In the genomic region with DNA sequence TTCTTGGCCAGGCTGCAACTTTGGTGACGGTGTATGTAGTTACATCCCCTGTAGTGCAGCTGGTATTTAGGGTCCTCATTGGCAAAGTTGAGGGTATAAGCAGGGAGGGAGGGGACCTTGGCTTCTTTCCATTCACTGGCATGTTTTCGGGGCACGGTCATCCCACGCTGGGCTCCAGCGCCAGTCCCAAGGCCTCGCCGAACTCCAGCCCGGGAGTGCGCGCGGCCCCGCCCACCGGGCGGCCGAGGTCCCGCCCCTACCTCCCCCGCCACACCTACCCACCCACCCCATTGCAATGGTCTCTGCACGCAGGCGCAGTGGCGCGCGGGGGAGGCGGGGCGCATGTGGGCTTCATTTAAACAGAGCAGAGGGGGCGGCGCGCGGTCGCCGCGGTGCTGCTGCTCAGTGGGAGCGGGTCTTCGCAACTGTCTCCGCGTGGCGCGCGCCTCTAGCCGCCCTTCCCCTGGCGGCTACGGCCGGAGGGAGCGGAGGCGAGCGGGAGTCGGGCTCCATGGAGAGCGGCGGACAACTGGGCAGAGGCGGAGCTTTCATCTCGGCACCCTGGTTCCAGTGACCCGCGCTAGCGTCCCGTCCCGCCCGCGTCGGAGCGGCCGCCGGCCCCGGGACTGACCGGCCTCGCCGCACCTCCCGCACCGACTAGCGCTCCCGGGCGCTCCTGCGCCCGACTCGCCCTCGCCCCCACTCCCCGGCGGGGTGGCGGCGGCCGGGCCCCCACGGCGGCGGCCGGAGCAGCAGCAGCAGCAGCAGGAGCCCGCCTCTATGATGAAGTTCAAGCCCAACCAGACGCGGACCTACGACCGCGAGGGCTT, we compare ENCODE assay signal across 1 cellular context.
TF ChIP-seq lines count a peak whose summit lies in the region.
"Not testable (repeated sequence)": the region's sequence is repeated elsewhere in the genome, so short reads cannot be mapped to it uniquely, and the experiment has no call there.

A gene (plus strand): TSS at position 383 of the 830 bp plus-strand sequence. CDS start 398 bp downstream, at position 781.

TF ChIP-seq in K562, 482 proteins besides CTCF, POLR2A, EP300 and RAD21 (continued from another document and continues in another):
- TF ChIP-seq, protein P1, sequence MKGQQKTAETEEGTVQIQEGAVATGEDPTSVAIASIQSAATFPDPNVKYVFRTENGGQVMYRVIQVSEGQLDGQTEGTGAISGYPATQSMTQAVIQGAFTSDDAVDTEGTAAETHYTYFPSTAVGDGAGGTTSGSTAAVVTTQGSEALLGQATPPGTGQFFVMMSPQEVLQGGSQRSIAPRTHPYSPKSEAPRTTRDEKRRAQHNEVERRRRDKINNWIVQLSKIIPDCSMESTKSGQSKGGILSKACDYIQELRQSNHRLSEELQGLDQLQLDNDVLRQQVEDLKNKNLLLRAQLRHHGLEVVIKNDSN (CRISPR knock-in tag; IDR thresholded peaks at IDR 0.05) = 0 out of 2 replicates have a peak, but pooled peaks have one; percentile 19
- TF ChIP-seq RBBP5 (IDR thresholded peaks at IDR 0.05; ENCODE audit: borderline replicate concordance, insufficient read depth, low read length, poor library complexity, severe bottlenecking) = peak; percentile 42
- peak in 1 of 2 experiments; percentile 71; a peak in 1 of 4 replicates for TF ChIP-seq TEAD1 (CRISPR knock-in tag; IDR thresholded peaks at IDR 0.05)
- TF ChIP-seq EGR1 (conservative IDR thresholded peaks at IDR 0.05) = peak; percentile 93
- 0 out of 2 replicates have a peak, but pooled peaks have one; percentile 19 for TF ChIP-seq SOX6 (IDR thresholded peaks at IDR 0.05)
- TF ChIP-seq HMGN3 (IDR thresholded peaks at IDR 0.05; ENCODE audit: borderline replicate concordance, extremely low read depth, insufficient read length, low read depth, low read length) = peak; percentile 53
- TF ChIP-seq RAD51 (IDR thresholded peaks at IDR 0.05; ENCODE audit: borderline replicate concordance, low read depth) = 0 out of 2 replicates have a peak, but pooled peaks have one; percentile 28
- TF ChIP-seq ZNF143 (CRISPR knock-in tag; IDR thresholded peaks at IDR 0.05) = 0 out of 2 replicates have a peak, but pooled peaks have one; percentile 20
- TF ChIP-seq SUPT5H (IDR thresholded peaks at IDR 0.05) = peak; percentile 84
- TF ChIP-seq, protein P2, sequence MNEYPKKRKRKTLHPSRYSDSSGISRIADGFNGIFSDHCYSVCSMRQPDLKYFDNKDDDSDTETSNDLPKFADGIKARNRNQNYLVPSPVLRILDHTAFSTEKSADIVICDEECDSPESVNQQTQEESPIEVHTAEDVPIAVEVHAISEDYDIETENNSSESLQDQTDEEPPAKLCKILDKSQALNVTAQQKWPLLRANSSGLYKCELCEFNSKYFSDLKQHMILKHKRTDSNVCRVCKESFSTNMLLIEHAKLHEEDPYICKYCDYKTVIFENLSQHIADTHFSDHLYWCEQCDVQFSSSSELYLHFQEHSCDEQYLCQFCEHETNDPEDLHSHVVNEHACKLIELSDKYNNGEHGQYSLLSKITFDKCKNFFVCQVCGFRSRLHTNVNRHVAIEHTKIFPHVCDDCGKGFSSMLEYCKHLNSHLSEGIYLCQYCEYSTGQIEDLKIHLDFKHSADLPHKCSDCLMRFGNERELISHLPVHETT (CRISPR knock-in tag; conservative IDR thresholded peaks at IDR 0.05 in 1 of 2, IDR thresholded peaks at IDR 0.05 in 1 of 2) = peak in 1 of 2 experiments; percentile 14; a peak in 1 of 4 replicates
- 0 out of 2 replicates have a peak, but pooled peaks have one; percentile 20 for TF ChIP-seq NCOR1 (IDR thresholded peaks at IDR 0.05)
- TF ChIP-seq, protein P3, sequence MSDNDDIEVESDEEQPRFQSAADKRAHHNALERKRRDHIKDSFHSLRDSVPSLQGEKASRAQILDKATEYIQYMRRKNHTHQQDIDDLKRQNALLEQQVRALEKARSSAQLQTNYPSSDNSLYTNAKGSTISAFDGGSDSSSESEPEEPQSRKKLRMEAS (CRISPR knock-in tag; IDR thresholded peaks at IDR 0.05) = peak; percentile 36; the same call in 1 of the 2 replicates
- TF ChIP-seq, protein P4, sequence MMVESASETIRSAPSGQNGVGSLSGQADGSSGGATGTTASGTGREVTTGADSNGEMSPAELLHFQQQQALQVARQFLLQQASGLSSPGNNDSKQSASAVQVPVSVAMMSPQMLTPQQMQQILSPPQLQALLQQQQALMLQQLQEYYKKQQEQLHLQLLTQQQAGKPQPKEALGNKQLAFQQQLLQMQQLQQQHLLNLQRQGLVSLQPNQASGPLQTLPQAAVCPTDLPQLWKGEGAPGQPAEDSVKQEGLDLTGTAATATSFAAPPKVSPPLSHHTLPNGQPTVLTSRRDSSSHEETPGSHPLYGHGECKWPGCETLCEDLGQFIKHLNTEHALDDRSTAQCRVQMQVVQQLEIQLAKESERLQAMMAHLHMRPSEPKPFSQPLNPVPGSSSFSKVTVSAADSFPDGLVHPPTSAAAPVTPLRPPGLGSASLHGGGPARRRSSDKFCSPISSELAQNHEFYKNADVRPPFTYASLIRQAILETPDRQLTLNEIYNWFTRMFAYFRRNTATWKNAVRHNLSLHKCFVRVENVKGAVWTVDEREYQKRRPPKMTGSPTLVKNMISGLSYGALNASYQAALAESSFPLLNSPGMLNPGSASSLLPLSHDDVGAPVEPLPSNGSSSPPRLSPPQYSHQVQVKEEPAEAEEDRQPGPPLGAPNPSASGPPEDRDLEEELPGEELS (CRISPR knock-in tag; IDR thresholded peaks at IDR 0.05; ENCODE audit: borderline replicate concordance) = 0 out of 2 replicates have a peak, but pooled peaks have one; percentile 29
- TF ChIP-seq, protein P5, sequence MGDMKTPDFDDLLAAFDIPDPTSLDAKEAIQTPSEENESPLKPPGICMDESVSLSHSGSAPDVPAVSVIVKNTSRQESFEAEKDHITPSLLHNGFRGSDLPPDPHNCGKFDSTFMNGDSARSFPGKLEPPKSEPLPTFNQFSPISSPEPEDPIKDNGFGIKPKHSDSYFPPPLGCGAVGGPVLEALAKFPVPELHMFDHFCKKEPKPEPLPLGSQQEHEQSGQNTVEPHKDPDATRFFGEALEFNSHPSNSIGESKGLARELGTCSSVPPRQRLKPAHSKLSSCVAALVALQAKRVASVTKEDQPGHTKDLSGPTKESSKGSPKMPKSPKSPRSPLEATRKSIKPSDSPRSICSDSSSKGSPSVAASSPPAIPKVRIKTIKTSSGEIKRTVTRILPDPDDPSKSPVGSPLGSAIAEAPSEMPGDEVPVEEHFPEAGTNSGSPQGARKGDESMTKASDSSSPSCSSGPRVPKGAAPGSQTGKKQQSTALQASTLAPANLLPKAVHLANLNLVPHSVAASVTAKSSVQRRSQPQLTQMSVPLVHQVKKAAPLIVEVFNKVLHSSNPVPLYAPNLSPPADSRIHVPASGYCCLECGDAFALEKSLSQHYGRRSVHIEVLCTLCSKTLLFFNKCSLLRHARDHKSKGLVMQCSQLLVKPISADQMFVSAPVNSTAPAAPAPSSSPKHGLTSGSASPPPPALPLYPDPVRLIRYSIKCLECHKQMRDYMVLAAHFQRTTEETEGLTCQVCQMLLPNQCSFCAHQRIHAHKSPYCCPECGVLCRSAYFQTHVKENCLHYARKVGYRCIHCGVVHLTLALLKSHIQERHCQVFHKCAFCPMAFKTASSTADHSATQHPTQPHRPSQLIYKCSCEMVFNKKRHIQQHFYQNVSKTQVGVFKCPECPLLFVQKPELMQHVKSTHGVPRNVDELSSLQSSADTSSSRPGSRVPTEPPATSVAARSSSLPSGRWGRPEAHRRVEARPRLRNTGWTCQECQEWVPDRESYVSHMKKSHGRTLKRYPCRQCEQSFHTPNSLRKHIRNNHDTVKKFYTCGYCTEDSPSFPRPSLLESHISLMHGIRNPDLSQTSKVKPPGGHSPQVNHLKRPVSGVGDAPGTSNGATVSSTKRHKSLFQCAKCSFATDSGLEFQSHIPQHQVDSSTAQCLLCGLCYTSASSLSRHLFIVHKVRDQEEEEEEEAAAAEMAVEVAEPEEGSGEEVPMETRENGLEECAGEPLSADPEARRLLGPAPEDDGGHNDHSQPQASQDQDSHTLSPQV (IDR thresholded peaks at IDR 0.05) = peak; percentile 85
- TF ChIP-seq NONO (IDR thresholded peaks at IDR 0.05; ENCODE audit: low read depth in 2 of 2, low read length in 1 of 2) = peak in 1 of 2 experiments; percentile 69; a peak in 2 of 4 replicates
- 0 out of 2 replicates have a peak, but pooled peaks have one; percentile 38 for TF ChIP-seq ETV5 (CRISPR knock-in tag; IDR thresholded peaks at IDR 0.05; ENCODE audit: low read depth)
- TF ChIP-seq RBFOX2 (IDR thresholded peaks at IDR 0.05; ENCODE audit: low read depth, low read length) = peak; percentile 92
- TF ChIP-seq YY1 (IDR thresholded peaks at IDR 0.05; ENCODE audit: borderline replicate concordance in 1 of 3, control insufficient read depth in 1 of 3, extremely low read depth in 1 of 3, insufficient read depth in 3 of 3, insufficient read length in 1 of 3, insufficient replicate concordance in 2 of 3, low read depth in 1 of 3, low read length in 2 of 3) = peak in 2 of 3 experiments; percentile 7 to 40
- TF ChIP-seq CREM (IDR thresholded peaks at IDR 0.05; ENCODE audit: low read depth) = 0 out of 2 replicates have a peak, but pooled peaks have one; percentile 23
- TF ChIP-seq, protein P6, sequence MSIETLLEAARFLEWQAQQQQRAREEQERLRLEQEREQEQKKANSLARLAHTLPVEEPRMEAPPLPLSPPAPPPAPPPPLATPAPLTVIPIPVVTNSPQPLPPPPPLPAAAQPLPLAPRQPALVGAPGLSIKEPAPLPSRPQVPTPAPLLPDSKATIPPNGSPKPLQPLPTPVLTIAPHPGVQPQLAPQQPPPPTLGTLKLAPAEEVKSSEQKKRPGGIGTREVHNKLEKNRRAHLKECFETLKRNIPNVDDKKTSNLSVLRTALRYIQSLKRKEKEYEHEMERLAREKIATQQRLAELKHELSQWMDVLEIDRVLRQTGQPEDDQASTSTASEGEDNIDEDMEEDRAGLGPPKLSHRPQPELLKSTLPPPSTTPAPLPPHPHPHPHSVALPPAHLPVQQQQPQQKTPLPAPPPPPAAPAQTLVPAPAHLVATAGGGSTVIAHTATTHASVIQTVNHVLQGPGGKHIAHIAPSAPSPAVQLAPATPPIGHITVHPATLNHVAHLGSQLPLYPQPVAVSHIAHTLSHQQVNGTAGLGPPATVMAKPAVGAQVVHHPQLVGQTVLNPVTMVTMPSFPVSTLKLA (conservative IDR thresholded peaks at IDR 0.05) = peak; percentile 84 to 91
- TF ChIP-seq DPF2 (IDR thresholded peaks at IDR 0.05) = peak; percentile 53; the same call in 1 of the 2 replicates
- TF ChIP-seq, protein P7, sequence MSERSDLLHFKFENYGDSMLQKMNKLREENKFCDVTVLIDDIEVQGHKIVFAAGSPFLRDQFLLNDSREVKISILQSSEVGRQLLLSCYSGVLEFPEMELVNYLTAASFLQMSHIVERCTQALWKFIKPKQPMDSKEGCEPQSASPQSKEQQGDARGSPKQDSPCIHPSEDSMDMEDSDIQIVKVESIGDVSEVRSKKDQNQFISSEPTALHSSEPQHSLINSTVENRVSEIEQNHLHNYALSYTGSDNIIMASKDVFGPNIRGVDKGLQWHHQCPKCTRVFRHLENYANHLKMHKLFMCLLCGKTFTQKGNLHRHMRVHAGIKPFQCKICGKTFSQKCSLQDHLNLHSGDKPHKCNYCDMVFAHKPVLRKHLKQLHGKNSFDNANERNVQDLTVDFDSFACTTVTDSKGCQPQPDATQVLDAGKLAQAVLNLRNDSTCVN (CRISPR knock-in tag; IDR thresholded peaks at IDR 0.05) = 0 out of 2 replicates have a peak, but pooled peaks have one; percentile 72
- TF ChIP-seq, protein P8, sequence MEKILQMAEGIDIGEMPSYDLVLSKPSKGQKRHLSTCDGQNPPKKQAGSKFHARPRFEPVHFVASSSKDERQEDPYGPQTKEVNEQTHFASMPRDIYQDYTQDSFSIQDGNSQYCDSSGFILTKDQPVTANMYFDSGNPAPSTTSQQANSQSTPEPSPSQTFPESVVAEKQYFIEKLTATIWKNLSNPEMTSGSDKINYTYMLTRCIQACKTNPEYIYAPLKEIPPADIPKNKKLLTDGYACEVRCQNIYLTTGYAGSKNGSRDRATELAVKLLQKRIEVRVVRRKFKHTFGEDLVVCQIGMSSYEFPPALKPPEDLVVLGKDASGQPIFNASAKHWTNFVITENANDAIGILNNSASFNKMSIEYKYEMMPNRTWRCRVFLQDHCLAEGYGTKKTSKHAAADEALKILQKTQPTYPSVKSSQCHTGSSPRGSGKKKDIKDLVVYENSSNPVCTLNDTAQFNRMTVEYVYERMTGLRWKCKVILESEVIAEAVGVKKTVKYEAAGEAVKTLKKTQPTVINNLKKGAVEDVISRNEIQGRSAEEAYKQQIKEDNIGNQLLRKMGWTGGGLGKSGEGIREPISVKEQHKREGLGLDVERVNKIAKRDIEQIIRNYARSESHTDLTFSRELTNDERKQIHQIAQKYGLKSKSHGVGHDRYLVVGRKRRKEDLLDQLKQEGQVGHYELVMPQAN (IDR thresholded peaks at IDR 0.05; ENCODE audit: borderline replicate concordance) = 0 out of 2 replicates have a peak, but pooled peaks have one; percentile 56
- TF ChIP-seq MYC (IDR thresholded peaks at IDR 0.05; ENCODE audit: low read depth, low read length) = peak; percentile 64; the same call in 1 of the 2 replicates
- TF ChIP-seq MYC (CRISPR knock-in tag; IDR thresholded peaks at IDR 0.05; ENCODE audit: borderline replicate concordance, low read depth) = not testable (repeated sequence)
- 0 out of 2 replicates have a peak, but pooled peaks have one; percentile 72 for TF ChIP-seq CBX1 (IDR thresholded peaks at IDR 0.05; ENCODE audit: low read depth)
- TF ChIP-seq, protein P9, sequence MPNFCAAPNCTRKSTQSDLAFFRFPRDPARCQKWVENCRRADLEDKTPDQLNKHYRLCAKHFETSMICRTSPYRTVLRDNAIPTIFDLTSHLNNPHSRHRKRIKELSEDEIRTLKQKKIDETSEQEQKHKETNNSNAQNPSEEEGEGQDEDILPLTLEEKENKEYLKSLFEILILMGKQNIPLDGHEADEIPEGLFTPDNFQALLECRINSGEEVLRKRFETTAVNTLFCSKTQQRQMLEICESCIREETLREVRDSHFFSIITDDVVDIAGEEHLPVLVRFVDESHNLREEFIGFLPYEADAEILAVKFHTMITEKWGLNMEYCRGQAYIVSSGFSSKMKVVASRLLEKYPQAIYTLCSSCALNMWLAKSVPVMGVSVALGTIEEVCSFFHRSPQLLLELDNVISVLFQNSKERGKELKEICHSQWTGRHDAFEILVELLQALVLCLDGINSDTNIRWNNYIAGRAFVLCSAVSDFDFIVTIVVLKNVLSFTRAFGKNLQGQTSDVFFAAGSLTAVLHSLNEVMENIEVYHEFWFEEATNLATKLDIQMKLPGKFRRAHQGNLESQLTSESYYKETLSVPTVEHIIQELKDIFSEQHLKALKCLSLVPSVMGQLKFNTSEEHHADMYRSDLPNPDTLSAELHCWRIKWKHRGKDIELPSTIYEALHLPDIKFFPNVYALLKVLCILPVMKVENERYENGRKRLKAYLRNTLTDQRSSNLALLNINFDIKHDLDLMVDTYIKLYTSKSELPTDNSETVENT (CRISPR knock-in tag; IDR thresholded peaks at IDR 0.05) = peak; percentile 78; the same call in 1 of the 2 replicates
- peak; percentile 28 for TF ChIP-seq PCBP1 (IDR thresholded peaks at IDR 0.05; ENCODE audit: low read depth, low read length, poor library complexity, severe bottlenecking)
- TF ChIP-seq, protein P10, sequence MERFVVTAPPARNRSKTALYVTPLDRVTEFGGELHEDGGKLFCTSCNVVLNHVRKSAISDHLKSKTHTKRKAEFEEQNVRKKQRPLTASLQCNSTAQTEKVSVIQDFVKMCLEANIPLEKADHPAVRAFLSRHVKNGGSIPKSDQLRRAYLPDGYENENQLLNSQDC (CRISPR knock-in tag; IDR thresholded peaks at IDR 0.05) = peak; percentile 5; the same call in 1 of the 2 replicates
- 0 out of 2 replicates have a peak, but pooled peaks have one; percentile 60 for TF ChIP-seq NR1H2 (CRISPR knock-in tag; IDR thresholded peaks at IDR 0.05)
- TF ChIP-seq TBP (optimal IDR thresholded peaks at IDR 0.05; ENCODE audit: low read depth, low read length) = peak; percentile 84
- TF ChIP-seq GTF2E2 (tag; IDR thresholded peaks at IDR 0.05) = peak; percentile 88
- TF ChIP-seq SMAD3 (CRISPR knock-in tag; conservative IDR thresholded peaks at IDR 0.05) = 0 out of 2 replicates have a peak, but pooled peaks have one; percentile 43
- 0 out of 2 replicates have a peak, but pooled peaks have one; percentile 11 for TF ChIP-seq ZNF436 (CRISPR knock-in tag; IDR thresholded peaks at IDR 0.05)
- TF ChIP-seq POLR2AphosphoS5 (IDR thresholded peaks at IDR 0.05; ENCODE audit: control insufficient read depth, insufficient read depth, low read depth, low read length) = peak; percentile 79
- TF ChIP-seq SMARCE1 (IDR thresholded peaks at IDR 0.05) = 0 out of 2 replicates have a peak, but pooled peaks have one; percentile 46
